In genomic region chr11:64036081-64037026, GRCh38 we compare ENCODE assay signal across 9 cellular contexts. TPM values are rescaled to one million over a fixed set of nuclear protein-coding genes. Genes with fewer than 3 reads are reported as not detected.
A peak's percentile ranks its signal among the peaks of the same experiment; 100 is the strongest.
DNase-seq lines count a peak whose midpoint lies in the region; ATAC-seq and TF ChIP-seq lines count a peak whose summit lies in the region.
"Had no signal": no experiment of that assay in that cellular context is flagged by ENCODE, and none has a peak within 500 bp of the region (broad histone marks: within the 10 kb centered on the region; RNA-seq: fewer than 3 reads in every experiment).

No MANE protein-coding gene starts in this region.

- peak overlapping the region; percentile 65 for H3K23ac ChIP-seq in neuronal stem cell (ENCODE audit: low read depth, low read length, poor library complexity)

- no peak for TF ChIP-seq CTCF in fibroblast of mammary gland (conservative IDR thresholded peaks at IDR 0.05; ENCODE audit: control insufficient read depth, insufficient read depth, low read depth, low read length)

- peak overlapping the region; percentile 75 for H2BK5ac ChIP-seq in neuronal stem cell (ENCODE audit: low read length)

- H3K4me1 ChIP-seq in NT2/D1 (ENCODE audit: insufficient read depth, insufficient read length) (peaks cover 9% of the 10 kb centered on the region), neuronal stem cell (ENCODE audit: control insufficient read depth in 2 of 2, insufficient read depth in 1 of 2, low read depth in 1 of 2, low read length in 2 of 2) (peaks cover 13 to 33% of the 10 kb centered on the region in 2 donors)

- H3K14ac ChIP-seq in neuronal stem cell (ENCODE audit: low read length), result peak overlapping the region; percentile 38

- no peak overlapping the region for H4K8ac ChIP-seq in neuronal stem cell (ENCODE audit: low read depth, low read length)

- H3K36me3 Mint-ChIP-seq in natural killer cell treated with Interleukin-12 subunit alpha and Interleukin-12 subunit beta and Interleukin-15 and Interleukin-18, amount 100 ng/mL, for 72 hours, result no peaks in the 10 kb centered on the region
- H3K36me3 Mint-ChIP-seq: IgD-negative memory B cell had no signal

- no CpG with 5 or more reads among the region's 85 CpGs for WGBS in neuronal stem cell (ENCODE audit: extremely low coverage in 2 of 2, insufficient read length in 2 of 2, insufficient replicate concordance in 1 of 2), 2 donors

- H3K18ac ChIP-seq in neuronal stem cell (ENCODE audit: low read length), result peak overlapping the region; percentile 90

- H2AK5ac ChIP-seq in neuronal stem cell (ENCODE audit: low read depth, low read length), result peak overlapping the region; percentile 96

- H3K4me1 Mint-ChIP-seq in natural killer cell treated with Interleukin-12 subunit alpha and Interleukin-12 subunit beta and Interleukin-15 and Interleukin-18, amount 100 ng/mL, for 72 hours (ENCODE audit: low read depth in 2 of 2), result peaks cover 4 to 6% of the 10 kb centered on the region in 2 donors

- no peak overlapping the region for H4K91ac ChIP-seq in neuronal stem cell (ENCODE audit: low read depth, low read length, poor library complexity)

- peak overlapping the region; percentile 61 for H2BK120ac ChIP-seq in neuronal stem cell (ENCODE audit: low read depth, low read length)

- H3K36me3 ChIP-seq in NT2/D1 (ENCODE audit: insufficient read depth, insufficient read length, low read length) (no peaks in the 10 kb centered on the region), neuronal stem cell (replicated peaks in 1 of 2; ENCODE audit: control insufficient read depth in 2 of 2, insufficient read depth in 2 of 2, low read length in 2 of 2) (no peaks in the 10 kb centered on the region)

- H3K4ac ChIP-seq in neuronal stem cell (ENCODE audit: low read length), result no peak overlapping the region

- H3K4me2 ChIP-seq in neuronal stem cell (ENCODE audit: insufficient read depth, low read length, poor library complexity, severe bottlenecking), result peak overlapping the region; percentile 99

- H3K9ac ChIP-seq in NT2/D1 (ENCODE audit: insufficient read length, low read depth) (peak overlapping the region; percentile 73), neuronal stem cell (ENCODE audit: low read depth, low read length, poor library complexity) (peak overlapping the region; percentile 84)

- peak overlapping the region; percentile 88 for H2AFZ ChIP-seq in neuronal stem cell (ENCODE audit: low read length)

- H3K27me3 Mint-ChIP-seq in natural killer cell treated with Interleukin-12 subunit alpha and Interleukin-12 subunit beta and Interleukin-15 and Interleukin-18, amount 100 ng/mL, for 72 hours, result peaks cover 17 to 19% of the 10 kb centered on the region in 2 donors

- peak overlapping the region; percentile 85 for H2BK15ac ChIP-seq in neuronal stem cell (ENCODE audit: low read length)

- ATAC-seq in natural killer cell treated with Interleukin-12 subunit alpha and Interleukin-12 subunit beta and Interleukin-15 and Interleukin-18, amount 100 ng/mL, for 72 hours, result no peak
- no peak for ATAC-seq in GM18502 (IDR thresholded peaks at IDR 0.05; ENCODE audit: poor library complexity, unreplicated experiment)
- ATAC-seq in HG03280 (IDR thresholded peaks at IDR 0.05; ENCODE audit: unreplicated experiment), result no peak

- no peak overlapping the region for H3K27ac ChIP-seq in neuronal stem cell (replicated peaks; ENCODE audit: low read length)

- H3K4me3 Mint-ChIP-seq in natural killer cell treated with Interleukin-12 subunit alpha and Interleukin-12 subunit beta and Interleukin-15 and Interleukin-18, amount 100 ng/mL, for 72 hours, result no peak overlapping the region
- H3K4me3 Mint-ChIP-seq: IgD-negative memory B cell had no signal

- H3K9me3 ChIP-seq in NT2/D1 (ENCODE audit: insufficient read depth, low read length) (no peaks in the 10 kb centered on the region), neuronal stem cell (replicated peaks in 1 of 2; ENCODE audit: control insufficient read depth in 2 of 2, insufficient read depth in 1 of 2, low read depth in 1 of 2, low read length in 2 of 2) (no peaks in the 10 kb centered on the region)

- DNase-seq in ELR (ENCODE audit: low read depth) (peak; percentile 62), NT2/D1 (ENCODE audit: low read depth, low spot score) (no peak), fibroblast of mammary gland (ENCODE audit: low read depth) (peak; percentile 31), neuronal stem cell (ENCODE audit: low spot score) (no peak), cerebellum (ENCODE audit: low spot score) (no peak)
- no peak for DNase-seq in natural killer cell treated with Interleukin-12 subunit alpha and Interleukin-12 subunit beta and Interleukin-15 and Interleukin-18, amount 100 ng/mL, for 72 hours (ENCODE audit: low spot score)

- H3K4me3 ChIP-seq in NT2/D1 (ENCODE audit: insufficient read length, low read depth) (peak overlapping the region; percentile 48), fibroblast of mammary gland (ENCODE audit: control insufficient read depth, low read depth, low read length) (no peak overlapping the region), neuronal stem cell (ENCODE audit: low read length in 2 of 2) (peak overlapping the region; percentile 49 to 75)

- no peaks in the 10 kb centered on the region for H3K9me3 Mint-ChIP-seq in natural killer cell treated with Interleukin-12 subunit alpha and Interleukin-12 subunit beta and Interleukin-15 and Interleukin-18, amount 100 ng/mL, for 72 hours
- H3K9me3 Mint-ChIP-seq: IgD-negative memory B cell had no signal

- H3K27me3 ChIP-seq in NT2/D1 (ENCODE audit: insufficient read depth, insufficient read length) (peaks cover 75% of the 10 kb centered on the region), neuronal stem cell (ENCODE audit: control insufficient read depth in 3 of 3, insufficient read depth in 3 of 3, low read depth in 1 of 3, low read length in 3 of 3) (peaks cover 11 to 58% (median 36%) of the 10 kb centered on the region in 3 experiments)

- no peaks in the 10 kb centered on the region for H3K79me1 ChIP-seq in neuronal stem cell (ENCODE audit: low read depth, low read length)

- peak overlapping the region; percentile 73 for H2BK12ac ChIP-seq in neuronal stem cell (ENCODE audit: low read length)

- no peak overlapping the region for H3K27ac Mint-ChIP-seq in natural killer cell treated with Interleukin-12 subunit alpha and Interleukin-12 subunit beta and Interleukin-15 and Interleukin-18, amount 100 ng/mL, for 72 hours
- H3K27ac Mint-ChIP-seq: IgD-negative memory B cell had no signal

RNA-seq across cellular contexts. Expression of gene FLRT1, which starts 0.6 kb away (rescaled TPM):
- 0.88 TPM for polyA plus RNA-seq in neuronal stem cell (2013, experiment 1 of 2)
- polyA plus RNA-seq in neuronal stem cell (2013, experiment 2 of 2), result 0.94 TPM
- total RNA-seq in cerebellum, result 3.7 TPM
- not detected for total RNA-seq in natural killer cell treated with Interleukin-12 subunit alpha and Interleukin-12 subunit beta and Interleukin-15 and Interleukin-18, amount 100 ng/mL, for 72 hours
- polyA plus RNA-seq: IgD-negative memory B cell had no signal

RNA-seq across cellular contexts. Expression of gene OTUB1, which starts 50.1 kb away (rescaled TPM):
- polyA plus RNA-seq in neuronal stem cell (2013, experiment 1 of 2), result 92.2 TPM
- polyA plus RNA-seq in neuronal stem cell (2013, experiment 2 of 2), result 90.4 TPM
- total RNA-seq in cerebellum, result 25.1 TPM
- 10 to 100 TPM; 87.8 to 96.6 TPM for total RNA-seq in natural killer cell treated with Interleukin-12 subunit alpha and Interleukin-12 subunit beta and Interleukin-15 and Interleukin-18, amount 100 ng/mL, for 72 hours

Comparison
In these comparisons a context has a peak if more than half of its experiments do, and no peak if none do; other contexts are left out.
1. DNase-seq: peak in ELR (single experiment) and fibroblast of mammary gland (single experiment); none in NT2/D1 (single experiment), neuronal stem cell (single experiment), cerebellum (single experiment) and natural killer cell treated with Interleukin-12 subunit alpha and Interleukin-12 subunit beta and Interleukin-15 and Interleukin-18, amount 100 ng/mL, for 72 hours (single experiment).